Comparison of ENCODE assay signal across 12 cellular contexts in the genomic region with DNA sequence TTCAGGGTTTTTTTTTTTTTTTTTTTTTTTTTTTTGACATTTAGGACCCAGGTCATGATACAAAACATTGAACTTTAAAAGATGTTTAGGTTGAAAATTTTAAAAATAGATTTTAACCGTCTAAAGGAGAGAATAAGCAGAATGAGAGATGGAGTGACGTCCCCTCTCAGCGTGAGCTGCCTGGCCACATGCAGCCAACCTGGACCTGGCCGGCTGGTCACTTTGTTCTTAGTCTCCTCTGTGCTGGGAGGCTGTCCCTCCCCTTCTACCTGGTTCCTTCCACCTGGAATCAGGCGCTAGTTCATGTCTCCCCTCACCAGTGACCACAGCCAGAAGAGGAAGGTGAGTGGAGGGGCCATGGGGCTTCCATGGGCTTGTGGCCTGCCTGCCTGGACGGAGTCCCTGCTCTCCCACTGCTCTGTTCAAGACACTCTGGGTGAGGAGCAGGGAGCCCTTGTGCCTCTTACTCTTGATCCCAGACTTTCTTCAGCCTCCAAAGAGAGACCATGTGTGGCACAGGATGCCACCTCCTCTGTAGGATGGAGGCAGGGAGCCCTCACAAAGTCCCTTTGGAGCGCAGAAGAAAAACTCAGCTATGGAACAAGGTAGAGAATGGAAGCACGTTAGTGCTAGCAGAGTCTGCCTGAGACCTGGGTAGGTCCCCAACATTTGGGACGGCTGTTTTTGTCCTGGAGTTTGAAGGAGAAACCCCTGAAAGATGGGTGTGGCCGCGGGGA. TPM values are rescaled to one million over a fixed set of nuclear protein-coding genes. Genes with fewer than 3 reads are reported as not detected.
DNase-seq lines count a peak whose midpoint lies in the region; ATAC-seq and TF ChIP-seq lines count a peak whose summit lies in the region.
"Had no signal": no experiment of that assay in that cellular context is flagged by ENCODE, and none has a peak within 500 bp of the region (broad histone marks: within the 10 kb centered on the region; RNA-seq: fewer than 3 reads in every experiment).

No MANE protein-coding gene starts in this region.

- peaks cover 6% of the 10 kb centered on the region for H3K9me3 Mint-ChIP-seq in activated naive CD4-positive, alpha-beta T cell treated with anti-CD3 and anti-CD28 coated beads for 36 hours
- H3K9me3 Mint-ChIP-seq in stimulated activated naive CD8-positive, alpha-beta T cell treated with anti-CD3 and anti-CD28 coated beads, Interleukin-15, amount 100 ng/mL, for 72 hours = peaks cover 0 to 13% of the 10 kb centered on the region in 2 donors

- intact Hi-C loops in activated naive CD4-positive, alpha-beta T cell treated with anti-CD3 and anti-CD28 coated beads for 36 hours (cut with micrococcal nuclease) = loop anchor here (2.0 kb wide), 1 partner anchor 76 kb away; no protein-coding TSS in a partner anchor
- intact Hi-C loops in breast epithelium (cut with DNase I; ENCODE audit: low total_unique reads) (no loop called here), left ventricle myocardium inferior (cut with micrococcal nuclease) (no loop called here)

- H3K4me1 ChIP-seq in breast epithelium (no peaks in the 10 kb centered on the region), left ventricle myocardium inferior (no peaks in the 10 kb centered on the region)
- H3K4me1 ChIP-seq: tibial nerve had no signal

- H3K27ac Mint-ChIP-seq in activated naive CD4-positive, alpha-beta T cell treated with anti-CD3 and anti-CD28 coated beads for 36 hours = peak overlapping the region; percentile 81
- peak overlapping the region; percentile 82 to 92 for H3K27ac Mint-ChIP-seq in stimulated activated naive CD8-positive, alpha-beta T cell treated with anti-CD3 and anti-CD28 coated beads, Interleukin-15, amount 100 ng/mL, for 72 hours

- CTCF ChIA-PET in activated naive CD4-positive, alpha-beta T cell treated with anti-CD3 and anti-CD28 coated beads for 36 hours (lab: Charles Lee) = no interaction called here

- H3K36me3 Mint-ChIP-seq in activated naive CD4-positive, alpha-beta T cell treated with anti-CD3 and anti-CD28 coated beads for 36 hours (ENCODE audit: low read depth) = peaks cover 2% of the 10 kb centered on the region

- peak overlapping the region; percentile 43 for H3K4me3 ChIP-seq in NB4 (ENCODE audit: low read depth, low read length)
- H3K4me3 ChIP-seq in breast epithelium = no peak overlapping the region
- no peak overlapping the region for H3K4me3 ChIP-seq in left ventricle myocardium inferior
- H3K4me3 ChIP-seq: tibial nerve had no signal

- H3K36me3 ChIP-seq in breast epithelium (no peaks in the 10 kb centered on the region), left ventricle myocardium inferior (no peaks in the 10 kb centered on the region)
- H3K36me3 ChIP-seq: tibial nerve had no signal

- no peak for TF ChIP-seq POLR2A in NB4 (IDR thresholded peaks at IDR 0.05; ENCODE audit: extremely low read depth, insufficient read length)
- TF ChIP-seq POLR2A in breast epithelium (IDR thresholded peaks at IDR 0.05) = no peak

- TF ChIP-seq CTCF in NB4 (IDR thresholded peaks at IDR 0.05; ENCODE audit: low read depth, low read length) (no peak), breast epithelium (IDR thresholded peaks at IDR 0.05) (no peak), left ventricle myocardium inferior (IDR thresholded peaks at IDR 0.05; ENCODE audit: borderline replicate concordance) (no peak)

- H3K9me3 ChIP-seq in breast epithelium (peaks cover 0 to 14% of the 10 kb centered on the region in 2 donors), left ventricle myocardium inferior (replicated peaks) (peaks cover 10% of the 10 kb centered on the region)

- H3K27me3 ChIP-seq in breast epithelium (peaks cover 0 to 13% of the 10 kb centered on the region in 2 donors), left ventricle myocardium inferior (ENCODE audit: low read depth) (peaks cover 20% of the 10 kb centered on the region)
- H3K27me3 ChIP-seq: tibial nerve had no signal

- H3K4me3 Mint-ChIP-seq in activated naive CD4-positive, alpha-beta T cell treated with anti-CD3 and anti-CD28 coated beads for 36 hours = no peak overlapping the region
- peak overlapping the region in 1 of 2 donors; percentile 47 for H3K4me3 Mint-ChIP-seq in stimulated activated naive CD8-positive, alpha-beta T cell treated with anti-CD3 and anti-CD28 coated beads, Interleukin-15, amount 100 ng/mL, for 72 hours

- no peaks in the 10 kb centered on the region for H3K27me3 Mint-ChIP-seq in activated naive CD4-positive, alpha-beta T cell treated with anti-CD3 and anti-CD28 coated beads for 36 hours (ENCODE audit: low read depth)
- no peaks in the 10 kb centered on the region for H3K27me3 Mint-ChIP-seq in stimulated activated naive CD8-positive, alpha-beta T cell treated with anti-CD3 and anti-CD28 coated beads, Interleukin-15, amount 100 ng/mL, for 72 hours

- DNase-seq in activated naive CD4-positive, alpha-beta T cell treated with anti-CD3 and anti-CD28 coated beads for 36 hours = no peak
- no peak for DNase-seq in activated naive CD4-positive, alpha-beta T cell treated with anti-CD3 and anti-CD28 coated beads, Interleukin-2, amount 50 U/mL, for 16 hours
- DNase-seq in NB4 (ENCODE audit: low read depth) = peak; percentile 28
- no peak for DNase-seq in breast epithelium (ENCODE audit: low spot score in 2 of 2)
- no peak for DNase-seq in stimulated activated naive CD8-positive, alpha-beta T cell treated with anti-CD3 and anti-CD28 coated beads, Interleukin-15, amount 100 ng/mL, for 72 hours
- no peak for DNase-seq in DMS 273 treated with DMSO at 0.1 percent for 48 hours (lab: John Stamatoyannopoulos, UW)
- DNase-seq in NOMO-1 treated with dmso at 0.1 percent for 144 hours (lab: John Stamatoyannopoulos, UW; ENCODE audit: unreplicated experiment) = no peak
- no peak for DNase-seq in left ventricle myocardium inferior
- DNase-seq: head of caudate nucleus, NCI-H1417 treated with DMSO at 0.1 percent for 48 hours, NCI-H446 treated with DMSO at 0.1 percent for 48 hours had no signal

- no peak for ATAC-seq in stimulated activated naive CD8-positive, alpha-beta T cell treated with anti-CD3 and anti-CD28 coated beads, Interleukin-15, amount 100 ng/mL, for 72 hours

- H3K27ac ChIP-seq in breast epithelium = peak overlapping the region; percentile 71 to 86
- no peak overlapping the region for H3K27ac ChIP-seq in left ventricle myocardium inferior (replicated peaks)

- H3K4me1 Mint-ChIP-seq in activated naive CD4-positive, alpha-beta T cell treated with anti-CD3 and anti-CD28 coated beads for 36 hours (ENCODE audit: low read depth) = peaks cover 31% of the 10 kb centered on the region
- H3K4me1 Mint-ChIP-seq in stimulated activated naive CD8-positive, alpha-beta T cell treated with anti-CD3 and anti-CD28 coated beads, Interleukin-15, amount 100 ng/mL, for 72 hours = peaks cover 41% of the 10 kb centered on the region

RNA-seq across cellular contexts. Expression of a gene that starts 31.7 kb away (rescaled TPM):
- total RNA-seq in activated naive CD4-positive, alpha-beta T cell treated with anti-CD3 and anti-CD28 coated beads for 36 hours = 100 to 1,000 TPM; 500 to 504 TPM
- total RNA-seq in breast epithelium (10 to 100 TPM in 2 of 3 donors, 1 to 10 TPM in 1; 9.1 to 25.2 (median 13.0) TPM), left ventricle myocardium inferior (0.22 TPM)

Comparison
In these comparisons a context has a peak if more than half of its experiments do, and no peak if none do; other contexts are left out.
1. RNA of a gene that starts 31.7 kb away (total RNA-seq): 500 to 504 TPM in activated naive CD4-positive, alpha-beta T cell treated with anti-CD3 and anti-CD28 coated beads for 36 hours; 9.1 to 25.2 TPM in breast epithelium and 0.22 TPM in left ventricle myocardium inferior (single experiment); every median in the first group is over 10 times any median in the second.